2 cellular contexts compared by ENCODE assay signal in genomic region chr2:202909394-202910192, GRCh38.
TF ChIP-seq lines count a peak whose summit lies in the region.

No MANE protein-coding gene starts in this region.

TF ChIP-seq in SK-N-SH treated with all-trans-retinoic acid at 6 μM for 48 hours, 23 proteins besides CTCF, POLR2A, EP300 and RAD21 (continued from another document):
- no peak for TF ChIP-seq TSHZ2 (CRISPR knock-in tag; IDR thresholded peaks at IDR 0.05)
- no peak for TF ChIP-seq ZNF70 (CRISPR knock-in tag; IDR thresholded peaks at IDR 0.05)
- no peak for TF ChIP-seq SNAI2 (CRISPR knock-in tag; IDR thresholded peaks at IDR 0.05)
- TF ChIP-seq PPARA (CRISPR knock-in tag; IDR thresholded peaks at IDR 0.05; ENCODE audit: borderline replicate concordance), result no peak
- TF ChIP-seq RARB (CRISPR knock-in tag; IDR thresholded peaks at IDR 0.05), result no peak
- TF ChIP-seq ARNTL (CRISPR knock-in tag; IDR thresholded peaks at IDR 0.05; ENCODE audit: borderline replicate concordance, low read depth), result no peak
- TF ChIP-seq CREB5 (CRISPR knock-in tag; IDR thresholded peaks at IDR 0.05; ENCODE audit: low read depth), result no peak
- no peak for TF ChIP-seq ZC3H10 (CRISPR knock-in tag; IDR thresholded peaks at IDR 0.05)
- TF ChIP-seq TCF4 (CRISPR knock-in tag; IDR thresholded peaks at IDR 0.05; ENCODE audit: borderline replicate concordance), result no peak
- TF ChIP-seq ZFP30 (CRISPR knock-in tag; IDR thresholded peaks at IDR 0.05), result no peak
- TF ChIP-seq ZNF8 (CRISPR knock-in tag; IDR thresholded peaks at IDR 0.05), result no peak

TF ChIP-seq in GM12878, 131 proteins besides CTCF, POLR2A, EP300 and RAD21 (continued from another document):
- TF ChIP-seq, protein P1, sequence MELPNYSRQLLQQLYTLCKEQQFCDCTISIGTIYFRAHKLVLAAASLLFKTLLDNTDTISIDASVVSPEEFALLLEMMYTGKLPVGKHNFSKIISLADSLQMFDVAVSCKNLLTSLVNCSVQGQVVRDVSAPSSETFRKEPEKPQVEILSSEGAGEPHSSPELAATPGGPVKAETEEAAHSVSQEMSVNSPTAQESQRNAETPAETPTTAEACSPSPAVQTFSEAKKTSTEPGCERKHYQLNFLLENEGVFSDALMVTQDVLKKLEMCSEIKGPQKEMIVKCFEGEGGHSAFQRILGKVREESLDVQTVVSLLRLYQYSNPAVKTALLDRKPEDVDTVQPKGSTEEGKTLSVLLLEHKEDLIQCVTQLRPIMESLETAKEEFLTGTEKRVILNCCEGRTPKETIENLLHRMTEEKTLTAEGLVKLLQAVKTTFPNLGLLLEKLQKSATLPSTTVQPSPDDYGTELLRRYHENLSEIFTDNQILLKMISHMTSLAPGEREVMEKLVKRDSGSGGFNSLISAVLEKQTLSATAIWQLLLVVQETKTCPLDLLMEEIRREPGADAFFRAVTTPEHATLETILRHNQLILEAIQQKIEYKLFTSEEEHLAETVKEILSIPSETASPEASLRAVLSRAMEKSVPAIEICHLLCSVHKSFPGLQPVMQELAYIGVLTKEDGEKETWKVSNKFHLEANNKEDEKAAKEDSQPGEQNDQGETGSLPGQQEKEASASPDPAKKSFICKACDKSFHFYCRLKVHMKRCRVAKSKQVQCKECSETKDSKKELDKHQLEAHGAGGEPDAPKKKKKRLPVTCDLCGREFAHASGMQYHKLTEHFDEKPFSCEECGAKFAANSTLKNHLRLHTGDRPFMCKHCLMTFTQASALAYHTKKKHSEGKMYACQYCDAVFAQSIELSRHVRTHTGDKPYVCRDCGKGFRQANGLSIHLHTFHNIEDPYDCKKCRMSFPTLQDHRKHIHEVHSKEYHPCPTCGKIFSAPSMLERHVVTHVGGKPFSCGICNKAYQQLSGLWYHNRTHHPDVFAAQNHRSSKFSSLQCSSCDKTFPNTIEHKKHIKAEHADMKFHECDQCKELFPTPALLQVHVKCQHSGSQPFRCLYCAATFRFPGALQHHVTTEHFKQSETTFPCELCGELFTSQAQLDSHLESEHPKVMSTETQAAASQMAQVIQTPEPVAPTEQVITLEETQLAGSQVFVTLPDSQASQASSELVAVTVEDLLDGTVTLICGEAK (IDR thresholded peaks at IDR 0.05; ENCODE audit: borderline replicate concordance), result no peak
- TF ChIP-seq, protein P2, sequence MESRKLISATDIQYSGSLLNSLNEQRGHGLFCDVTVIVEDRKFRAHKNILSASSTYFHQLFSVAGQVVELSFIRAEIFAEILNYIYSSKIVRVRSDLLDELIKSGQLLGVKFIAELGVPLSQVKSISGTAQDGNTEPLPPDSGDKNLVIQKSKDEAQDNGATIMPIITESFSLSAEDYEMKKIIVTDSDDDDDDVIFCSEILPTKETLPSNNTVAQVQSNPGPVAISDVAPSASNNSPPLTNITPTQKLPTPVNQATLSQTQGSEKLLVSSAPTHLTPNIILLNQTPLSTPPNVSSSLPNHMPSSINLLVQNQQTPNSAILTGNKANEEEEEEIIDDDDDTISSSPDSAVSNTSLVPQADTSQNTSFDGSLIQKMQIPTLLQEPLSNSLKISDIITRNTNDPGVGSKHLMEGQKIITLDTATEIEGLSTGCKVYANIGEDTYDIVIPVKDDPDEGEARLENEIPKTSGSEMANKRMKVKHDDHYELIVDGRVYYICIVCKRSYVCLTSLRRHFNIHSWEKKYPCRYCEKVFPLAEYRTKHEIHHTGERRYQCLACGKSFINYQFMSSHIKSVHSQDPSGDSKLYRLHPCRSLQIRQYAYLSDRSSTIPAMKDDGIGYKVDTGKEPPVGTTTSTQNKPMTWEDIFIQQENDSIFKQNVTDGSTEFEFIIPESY (IDR thresholded peaks at IDR 0.05), result no peak
- TF ChIP-seq ZNF622 (IDR thresholded peaks at IDR 0.05) (no peak), SIN3A (IDR thresholded peaks at IDR 0.05; ENCODE audit: low read depth, low read length) (no peak), ATF7 (IDR thresholded peaks at IDR 0.05; ENCODE audit: low read depth) (no peak), ZNF207 (IDR thresholded peaks at IDR 0.05; ENCODE audit: borderline replicate concordance) (no peak)
